Comparison of ENCODE assay signal across 1 cellular context in genomic region chr10:50286517-50286916, GRCh38.
TF ChIP-seq lines count a peak whose summit lies in the region.

No MANE protein-coding gene starts in this region.

TF ChIP-seq in K562, 482 proteins besides CTCF, POLR2A, EP300 and RAD21 (continued from another document):
- no peak for TF ChIP-seq SFPQ (IDR thresholded peaks at IDR 0.05; ENCODE audit: low read depth, low read length)
- no peak for TF ChIP-seq FOXP4 (CRISPR knock-in tag; IDR thresholded peaks at IDR 0.05; ENCODE audit: borderline replicate concordance)
- TF ChIP-seq ZBED1 (IDR thresholded peaks at IDR 0.05), result no peak
- TF ChIP-seq ZSCAN32 (CRISPR knock-in tag; IDR thresholded peaks at IDR 0.05), result no peak
- TF ChIP-seq ARID1B (IDR thresholded peaks at IDR 0.05), result no peak
- TF ChIP-seq ARID4B (CRISPR knock-in tag; IDR thresholded peaks at IDR 0.05), result no peak
TF ChIP-seq in K562: peak in this region for 0.
